1 cellular context compared by ENCODE assay signal in the genomic region with DNA sequence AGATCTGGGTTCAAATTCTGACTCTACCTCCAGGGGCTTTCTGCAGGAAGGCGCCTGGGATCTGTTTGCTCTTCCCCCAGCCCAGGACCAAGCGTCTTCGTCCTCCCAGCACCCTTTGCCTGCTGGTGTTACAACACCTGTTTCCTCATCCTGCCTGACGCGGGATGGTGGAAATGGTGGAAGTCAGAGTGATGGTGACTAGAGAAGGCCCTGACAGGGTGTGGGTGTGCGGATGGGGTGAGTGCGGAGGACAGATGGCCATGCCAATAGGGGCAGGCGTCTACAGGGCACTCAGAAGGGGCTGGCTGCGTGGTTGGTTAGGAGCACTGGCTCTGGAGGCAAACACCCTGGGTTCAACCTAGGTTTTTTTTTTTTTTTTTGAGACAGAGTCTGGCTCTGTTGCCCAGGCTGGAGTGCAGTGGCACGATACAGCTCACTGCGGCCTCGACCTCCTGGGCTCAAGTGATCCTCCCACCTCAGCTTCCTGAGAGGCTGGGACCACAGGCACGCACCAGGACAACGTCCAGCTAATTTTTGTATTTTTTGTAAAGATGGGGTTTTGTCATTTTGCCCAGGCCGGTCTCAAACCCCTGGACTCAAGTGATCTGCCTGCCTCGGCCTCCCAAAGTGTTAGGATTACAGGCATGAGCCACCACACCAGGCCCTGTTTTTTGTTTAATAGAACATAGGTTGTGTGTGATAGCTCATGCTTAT.
TF ChIP-seq lines count a peak whose summit lies in the region.

No MANE protein-coding gene starts in this region.

TF ChIP-seq in H1, 55 proteins besides CTCF, POLR2A, EP300 and RAD21:
- TF ChIP-seq SP1 (IDR thresholded peaks at IDR 0.05; ENCODE audit: low read depth, low read length) (no peak), TBP (IDR thresholded peaks at IDR 0.05; ENCODE audit: low read depth, low read length) (no peak), RBBP5 (IDR thresholded peaks at IDR 0.05; ENCODE audit: borderline replicate concordance, low read depth, low read length) (no peak), TAF1 (IDR thresholded peaks at IDR 0.05; ENCODE audit: low read depth, low read length) (no peak), POLR2AphosphoS5 (IDR thresholded peaks at IDR 0.05; ENCODE audit: low read depth, low read length) (no peak), HDAC2 (IDR thresholded peaks at IDR 0.05; ENCODE audit: borderline replicate concordance in 1 of 2, low read depth in 2 of 2, low read length in 2 of 2) (no peak), KDM5A (IDR thresholded peaks at IDR 0.05; ENCODE audit: low read length) (no peak), CHD1 (IDR thresholded peaks at IDR 0.05; ENCODE audit: low read depth, low read length) (no peak)
- TF ChIP-seq, protein P1, sequence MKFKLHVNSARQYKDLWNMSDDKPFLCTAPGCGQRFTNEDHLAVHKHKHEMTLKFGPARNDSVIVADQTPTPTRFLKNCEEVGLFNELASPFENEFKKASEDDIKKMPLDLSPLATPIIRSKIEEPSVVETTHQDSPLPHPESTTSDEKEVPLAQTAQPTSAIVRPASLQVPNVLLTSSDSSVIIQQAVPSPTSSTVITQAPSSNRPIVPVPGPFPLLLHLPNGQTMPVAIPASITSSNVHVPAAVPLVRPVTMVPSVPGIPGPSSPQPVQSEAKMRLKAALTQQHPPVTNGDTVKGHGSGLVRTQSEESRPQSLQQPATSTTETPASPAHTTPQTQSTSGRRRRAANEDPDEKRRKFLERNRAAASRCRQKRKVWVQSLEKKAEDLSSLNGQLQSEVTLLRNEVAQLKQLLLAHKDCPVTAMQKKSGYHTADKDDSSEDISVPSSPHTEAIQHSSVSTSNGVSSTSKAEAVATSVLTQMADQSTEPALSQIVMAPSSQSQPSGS (IDR thresholded peaks at IDR 0.05; ENCODE audit: low read length): no peak
TF ChIP-seq in H1: peak in this region for 0.
